Comparison of ENCODE assay signal across 20 cellular contexts in genomic region chr6:32858194-32858593, GRCh38. TPM values are rescaled to one million over a fixed set of nuclear protein-coding genes. Genes with fewer than 3 reads are reported as not detected.
DNase-seq lines count a peak whose midpoint lies in the region; ATAC-seq and TF ChIP-seq lines count a peak whose summit lies in the region.
"Had no signal": no experiment of that assay in that cellular context is flagged by ENCODE, and none has a peak within 500 bp of the region (broad histone marks: within the 10 kb centered on the region; RNA-seq: fewer than 3 reads in every experiment).

No MANE protein-coding gene starts in this region.

- H4K5ac ChIP-seq in IMR-90 (ENCODE audit: low read depth, low read length): no peak overlapping the region

- no peak overlapping the region for H3K4me3 Mint-ChIP-seq in activated CD4-positive, alpha-beta T cell treated with anti-CD3 and anti-CD28 coated beads for 36 hours
- peak overlapping the region; percentile 53 for H3K4me3 Mint-ChIP-seq in activated naive CD8-positive, alpha-beta T cell treated with anti-CD3 and anti-CD28 coated beads for 36 hours
- no peak overlapping the region for H3K4me3 Mint-ChIP-seq in natural killer cell

- no peak overlapping the region for H2BK20ac ChIP-seq in IMR-90 (ENCODE audit: low read depth, low read length)

- H4K8ac ChIP-seq in IMR-90 (ENCODE audit: low read depth in 2 of 2, low read length in 2 of 2): no peak overlapping the region

- H3K4ac ChIP-seq in IMR-90 (ENCODE audit: low read depth, low read length): no peak overlapping the region

- H3K36me3 Mint-ChIP-seq in activated CD4-positive, alpha-beta T cell treated with anti-CD3 and anti-CD28 coated beads for 36 hours (ENCODE audit: low read depth): peaks cover 74% of the 10 kb centered on the region
- H3K36me3 Mint-ChIP-seq in activated naive CD8-positive, alpha-beta T cell treated with anti-CD3 and anti-CD28 coated beads for 36 hours: peaks cover 65% of the 10 kb centered on the region
- H3K36me3 Mint-ChIP-seq in natural killer cell: peaks cover 15% of the 10 kb centered on the region

- H3K27me3 ChIP-seq in IMR-90 (ENCODE audit: control insufficient read depth, insufficient read depth, low read length) (no peaks in the 10 kb centered on the region), colonic mucosa (no peaks in the 10 kb centered on the region)
- H3K27me3 ChIP-seq: body of pancreas, right atrium auricular region had no signal

- no peaks in the 10 kb centered on the region for H3K27me3 Mint-ChIP-seq in activated CD4-positive, alpha-beta T cell treated with anti-CD3 and anti-CD28 coated beads for 36 hours
- H3K27me3 Mint-ChIP-seq in activated naive CD8-positive, alpha-beta T cell treated with anti-CD3 and anti-CD28 coated beads for 36 hours: no peaks in the 10 kb centered on the region
- no peaks in the 10 kb centered on the region for H3K27me3 Mint-ChIP-seq in natural killer cell (ENCODE audit: low read depth in 2 of 2)

- H2BK15ac ChIP-seq in IMR-90 (ENCODE audit: low read depth, low read length): no peak overlapping the region

- H3K4me3 ChIP-seq in IMR-90 (ENCODE audit: insufficient read depth, low read depth, low read length): no peak overlapping the region
- no peak overlapping the region for H3K4me3 ChIP-seq in colonic mucosa
- H3K4me3 ChIP-seq: body of pancreas, HAP-1, right atrium auricular region had no signal

- H3K79me1 ChIP-seq in IMR-90 (ENCODE audit: low read depth in 1 of 2, low read length in 2 of 2): peaks cover 0 to 6% of the 10 kb centered on the region in 2 experiments; a peak in 1 of 4 replicates

- H3K27ac ChIP-seq in IMR-90 (ENCODE audit: insufficient read depth, low read length): no peak overlapping the region
- H3K27ac ChIP-seq in colonic mucosa: no peak overlapping the region
- H3K27ac ChIP-seq: body of pancreas, right atrium auricular region, WERI-Rb-1 had no signal

- H3K18ac ChIP-seq in IMR-90 (ENCODE audit: low read depth, low read length): no peak overlapping the region

- no peak for TF ChIP-seq RAD21 in IMR-90 (IDR thresholded peaks at IDR 0.05; ENCODE audit: low read length)

- no peak overlapping the region for H2BK120ac ChIP-seq in IMR-90 (ENCODE audit: low read depth, low read length)

- H3K4me1 Mint-ChIP-seq in activated CD4-positive, alpha-beta T cell treated with anti-CD3 and anti-CD28 coated beads for 36 hours: peaks cover 55% of the 10 kb centered on the region
- H3K4me1 Mint-ChIP-seq in activated naive CD8-positive, alpha-beta T cell treated with anti-CD3 and anti-CD28 coated beads for 36 hours: peaks cover 52% of the 10 kb centered on the region
- peaks cover 40 to 43% of the 10 kb centered on the region in 2 donors for H3K4me1 Mint-ChIP-seq in natural killer cell

- no peak overlapping the region for H4K91ac ChIP-seq in IMR-90 (ENCODE audit: insufficient read depth, low read depth, low read length)

- WGBS in IMR-90 (ENCODE audit: extremely low coverage in 2 of 2, insufficient read length in 1 of 2), 2 experiments: 86% methylated on average over 3 of the region's 5 CpGs; no CpG with 5 or more reads in 1 of the 2 experiments

- H3K9me3 Mint-ChIP-seq in activated CD4-positive, alpha-beta T cell treated with anti-CD3 and anti-CD28 coated beads for 36 hours (ENCODE audit: low read depth): no peaks in the 10 kb centered on the region
- H3K9me3 Mint-ChIP-seq in activated naive CD8-positive, alpha-beta T cell treated with anti-CD3 and anti-CD28 coated beads for 36 hours: no peaks in the 10 kb centered on the region
- no peaks in the 10 kb centered on the region for H3K9me3 Mint-ChIP-seq in natural killer cell

- H2AK5ac ChIP-seq in IMR-90 (ENCODE audit: low read depth, low read length): no peak overlapping the region

- CTCF ChIA-PET in activated CD4-positive, alpha-beta T cell treated with anti-CD3 and anti-CD28 coated beads for 36 hours (lab: Charles Lee): interaction anchor here (0.7 to 8.0 kb wide), 7 partner anchors 9 to 254 kb away, joined by 3 to 240 read pairs (median 3); partner anchors contain the start of genes HLA-DMA, PSMB8 and TAP2
- CTCF ChIA-PET in IMR-90 (lab: Yijun Ruan, JAX): interaction anchor here (1.5 to 2.4 kb wide), 2 partner anchors 10 to 19 kb away, joined by 6 to 8 read pairs; partner anchors contain the start of gene TAP2

- intact Hi-C loops in activated CD4-positive, alpha-beta T cell treated with anti-CD3 and anti-CD28 coated beads for 36 hours (cut with DNase I, micrococcal nuclease): no loop called here
- intact Hi-C loops in IMR-90 (cut with micrococcal nuclease): no loop called here
- intact Hi-C loops in natural killer cell (cut with micrococcal nuclease): no loop called here
- intact Hi-C loops in colonic mucosa (cut with DNase I): no loop called here

- in situ Hi-C loops in IMR-90 (cut with MboI; ENCODE audit: low sequenced_read_pairs): no loop called here

- no peak for TF ChIP-seq POLR2A in IMR-90 (IDR thresholded peaks at IDR 0.05; ENCODE audit: low read depth, low read length)

- no peak overlapping the region for H2AK9ac ChIP-seq in IMR-90 (replicated peaks; ENCODE audit: low read depth, low read length, poor library complexity)

- H3K9ac ChIP-seq in IMR-90 (ENCODE audit: low read depth, low read length): no peak overlapping the region
- H3K9ac ChIP-seq in colonic mucosa (ENCODE audit: low read depth in 2 of 2, low read length in 2 of 2): no peak overlapping the region

- no peak for ATAC-seq in activated CD4-positive, alpha-beta T cell treated with anti-CD3 and anti-CD28 coated beads for 36 hours
- ATAC-seq in IMR-90 (ENCODE audit: low read depth) (no peak), natural killer cell (no peak), HG02798 (IDR thresholded peaks at IDR 0.05; ENCODE audit: poor library complexity, unreplicated experiment) (no peak)
- ATAC-seq: body of pancreas had no signal

- H3K4me2 ChIP-seq in IMR-90 (ENCODE audit: low read depth, low read length): no peak overlapping the region

- TF ChIP-seq CTCF in IMR-90 (conservative IDR thresholded peaks at IDR 0.05; ENCODE audit: low read depth, low read length): no peak
- no peak for TF ChIP-seq CTCF in natural killer cell (IDR thresholded peaks at IDR 0.05)
- no peak for TF ChIP-seq CTCF in colonic mucosa (IDR thresholded peaks at IDR 0.05)

- dilution Hi-C loops in IMR-90 (cut with HindIII; ENCODE audit: low sequenced_read_pairs, unreplicated experiment): no loop called here

- no peaks in the 10 kb centered on the region for H3K9me1 ChIP-seq in IMR-90 (ENCODE audit: insufficient read depth, low read length)

- BruUV-seq in IMR-90 (replicated peaks; lab: Mats Ljungman, UMichigan): no TSS peak

- no peak for DNase-seq in activated CD4-positive, alpha-beta T cell treated with anti-CD3 and anti-CD28 coated beads for 36 hours
- no peak for DNase-seq in activated CD4-positive, alpha-beta T cell treated with anti-CD3 and anti-CD28 coated beads, Interleukin-2, amount 50 U/mL, for 1 hour
- DNase-seq in IMR-90 (no peak), natural killer cell (no peak), colonic mucosa (no peak)
- no peak for DNase-seq in activated naive CD8-positive, alpha-beta T cell treated with anti-CD3 and anti-CD28 coated beads for 36 hours
- DNase-seq in NK-92 treated with Interleukin-12 subunit alpha and Interleukin-12 subunit beta, amount 100 ng/mL, for 24 hours (lab: John Stamatoyannopoulos, UW): no peak
- DNase-seq: body of pancreas; C1 segment of cervical spinal cord; DMS53; NCI-H1417 treated with DMSO at 0.1 percent for 48 hours; NCI-H526 treated with DMSO at 0.1 percent for 48 hours; SHP77 treated with DMSO at 0.1 percent for 48 hours; stimulated activated naive CD4-positive, alpha-beta T cell treated with Interleukin-2 at 50 U/mL for 16 hours; trophoblast cell; WERI-Rb-1 had no signal

- H3K23ac ChIP-seq in IMR-90 (ENCODE audit: low read depth, low read length): no peak overlapping the region

- POLR2A ChIA-PET in activated CD4-positive, alpha-beta T cell treated with anti-CD3 and anti-CD28 coated beads for 36 hours (lab: Charles Lee): interaction anchor here (1.1 to 1.8 kb wide), 3 partner anchors 19 to 116 kb away, joined by 3 to 11 read pairs (median 3); partner anchors contain the start of gene TAP2
- POLR2A ChIA-PET in IMR-90 (lab: Charles Lee; ENCODE audit: unreplicated experiment): interaction anchor here (1.5 kb wide), 1 partner anchor 10 kb away, joined by 3 read pairs; no protein-coding TSS in a partner anchor

- peak overlapping the region; percentile 83 for H3K27ac Mint-ChIP-seq in activated CD4-positive, alpha-beta T cell treated with anti-CD3 and anti-CD28 coated beads for 36 hours
- H3K27ac Mint-ChIP-seq in activated naive CD8-positive, alpha-beta T cell treated with anti-CD3 and anti-CD28 coated beads for 36 hours: peak overlapping the region; percentile 82
- peak overlapping the region; percentile 72 to 73 for H3K27ac Mint-ChIP-seq in natural killer cell

- no peak overlapping the region for H3K56ac ChIP-seq in IMR-90 (ENCODE audit: extremely low read depth, insufficient read depth, low read length)

- H3K9me3 ChIP-seq in IMR-90 (ENCODE audit: control insufficient read depth, insufficient read depth, low read length): no peaks in the 10 kb centered on the region
- H3K9me3 ChIP-seq in colonic mucosa: no peaks in the 10 kb centered on the region
- H3K9me3 ChIP-seq: body of pancreas, HAP-1, right atrium auricular region had no signal

- H4K20me1 ChIP-seq in IMR-90 (ENCODE audit: insufficient read depth, low read length): no peaks in the 10 kb centered on the region

- H3K36me3 ChIP-seq in IMR-90 (ENCODE audit: control insufficient read depth, insufficient read depth, low read length) (no peaks in the 10 kb centered on the region; the same call in 1 of the 2 replicates), colonic mucosa (peaks cover 6% of the 10 kb centered on the region)
- H3K36me3 ChIP-seq: HAP-1, WERI-Rb-1 had no signal

- peaks cover 2% of the 10 kb centered on the region; the same call in 1 of the 2 replicates for H3K4me1 ChIP-seq in IMR-90 (ENCODE audit: control insufficient read depth, insufficient read depth, low read length)
- no peaks in the 10 kb centered on the region for H3K4me1 ChIP-seq in colonic mucosa
- H3K4me1 ChIP-seq: HAP-1 had no signal

- no peak overlapping the region for H2AFZ ChIP-seq in IMR-90 (replicated peaks; ENCODE audit: low read length, poor library complexity)

- no peak overlapping the region for H2BK5ac ChIP-seq in IMR-90 (ENCODE audit: low read depth, low read length, poor library complexity, severe bottlenecking)

- no peak overlapping the region for H3K14ac ChIP-seq in IMR-90 (replicated peaks; ENCODE audit: low read depth, low read length)

RNA-seq across cellular contexts. Expression of gene PSMB9, which starts 4.2 kb away (rescaled TPM):
- 100 to 1,000 TPM; 210 to 282 TPM for total RNA-seq in activated CD4-positive, alpha-beta T cell treated with anti-CD3 and anti-CD28 coated beads for 36 hours
- total RNA-seq in IMR-90 (2012; rRNA removed) (8.3 and 9.0 TPM in 2 replicates), natural killer cell (100 to 1,000 TPM; 112 to 190 (median 182) TPM), colonic mucosa (10 to 100 TPM; 43.0 to 66.0 TPM)
- 12.6 and 12.8 TPM in 2 replicates for polyA plus RNA-seq in IMR-90 (2012; rRNA removed)
- 30.6 and 37.1 TPM in 2 replicates for polyA plus RNA-seq in IMR-90 (2012; cell fraction: cytosol; rRNA removed)
- polyA plus RNA-seq in IMR-90 (2012; cell fraction: nucleus; rRNA removed; ENCODE audit: low replicate concordance): 7.0 and 9.8 TPM in 2 replicates
- total RNA-seq in activated naive CD8-positive, alpha-beta T cell treated with anti-CD3 and anti-CD28 coated beads for 36 hours: 100 to 1,000 TPM; 315 to 316 TPM

RNA-seq across cellular contexts. Expression of gene TAP1, which starts 4.7 kb away (rescaled TPM):
- total RNA-seq in activated CD4-positive, alpha-beta T cell treated with anti-CD3 and anti-CD28 coated beads for 36 hours: 100 to 1,000 TPM; 191 to 255 TPM
- total RNA-seq in IMR-90 (2012; rRNA removed) (20.8 and 27.6 TPM in 2 replicates), natural killer cell (100 to 1,000 TPM; 134 to 193 (median 179) TPM), colonic mucosa (100 to 1,000 TPM in 1 of 2 donors, 10 to 100 TPM in 1; 86.9 to 128 TPM)
- polyA plus RNA-seq in IMR-90 (2012; rRNA removed): 19.5 and 20.1 TPM in 2 replicates
- 19.7 and 20.0 TPM in 2 replicates for polyA plus RNA-seq in IMR-90 (2012; cell fraction: cytosol; rRNA removed)
- polyA plus RNA-seq in IMR-90 (2012; cell fraction: nucleus; rRNA removed; ENCODE audit: low replicate concordance): 21.4 and 21.6 TPM in 2 replicates
- 100 to 1,000 TPM; 337 to 356 TPM for total RNA-seq in activated naive CD8-positive, alpha-beta T cell treated with anti-CD3 and anti-CD28 coated beads for 36 hours

RNA-seq across cellular contexts. Expression of gene PSMB8, which starts 14.3 kb away (rescaled TPM):
- 100 to 1,000 TPM; 238 to 338 TPM for total RNA-seq in activated CD4-positive, alpha-beta T cell treated with anti-CD3 and anti-CD28 coated beads for 36 hours
- total RNA-seq in IMR-90 (2012; rRNA removed): 26.1 and 33.3 TPM in 2 replicates
- 31.6 and 31.8 TPM in 2 replicates for polyA plus RNA-seq in IMR-90 (2012; rRNA removed)
- 33.5 and 40.4 TPM in 2 replicates for polyA plus RNA-seq in IMR-90 (2012; cell fraction: cytosol; rRNA removed)
- 20.8 and 36.5 TPM in 2 replicates for polyA plus RNA-seq in IMR-90 (2012; cell fraction: nucleus; rRNA removed; ENCODE audit: low replicate concordance)
- 100 to 1,000 TPM; 385 to 393 TPM for total RNA-seq in activated naive CD8-positive, alpha-beta T cell treated with anti-CD3 and anti-CD28 coated beads for 36 hours
- 100 to 1,000 TPM; 160 to 170 (median 161) TPM for total RNA-seq in natural killer cell
- total RNA-seq in colonic mucosa: 100 to 1,000 TPM; 152 to 154 TPM

RNA-seq across cellular contexts. Expression of gene TAP2, which starts 19.7 kb away (rescaled TPM):
- 100 to 1,000 TPM in 1 of 2 experiments, 10 to 100 TPM in 1; 96.4 to 150 TPM for total RNA-seq in activated CD4-positive, alpha-beta T cell treated with anti-CD3 and anti-CD28 coated beads for 36 hours
- 6.6 and 8.1 TPM in 2 replicates for total RNA-seq in IMR-90 (2012; rRNA removed)
- polyA plus RNA-seq in IMR-90 (2012; rRNA removed): 11.4 and 13.4 TPM in 2 replicates
- 4.5 and 4.7 TPM in 2 replicates for polyA plus RNA-seq in IMR-90 (2012; cell fraction: cytosol; rRNA removed)
- 12.5 and 26.9 TPM in 2 replicates for polyA plus RNA-seq in IMR-90 (2012; cell fraction: nucleus; rRNA removed; ENCODE audit: low replicate concordance)
- 100 to 1,000 TPM; 216 to 226 TPM for total RNA-seq in activated naive CD8-positive, alpha-beta T cell treated with anti-CD3 and anti-CD28 coated beads for 36 hours
- total RNA-seq in natural killer cell: 100 to 1,000 TPM; 162 to 221 (median 209) TPM
- total RNA-seq in colonic mucosa: 10 to 100 TPM; 45.2 to 95.1 TPM

RNA-seq across cellular contexts. Expression of gene HLA-DOB, which starts 41.4 kb away (rescaled TPM):
- total RNA-seq in activated CD4-positive, alpha-beta T cell treated with anti-CD3 and anti-CD28 coated beads for 36 hours: 1 to 10 TPM; 1.5 to 1.6 TPM
- 0.28 and 0.36 TPM in 2 replicates for total RNA-seq in IMR-90 (2012; rRNA removed)
- 1.6 and 2.3 TPM in 2 replicates for polyA plus RNA-seq in IMR-90 (2012; rRNA removed)
- 0.20 and 0.48 TPM in 2 replicates for polyA plus RNA-seq in IMR-90 (2012; cell fraction: cytosol; rRNA removed)
- polyA plus RNA-seq in IMR-90 (2012; cell fraction: nucleus; rRNA removed; ENCODE audit: low replicate concordance): 8.4 and 25.1 TPM in 2 replicates
- total RNA-seq in activated naive CD8-positive, alpha-beta T cell treated with anti-CD3 and anti-CD28 coated beads for 36 hours: 1 to 10 TPM; 1.9 to 2.1 TPM
- total RNA-seq in natural killer cell: 10 to 100 TPM in 2 of 3 donors, 1 to 10 TPM in 1; 4.2 to 13.7 (median 10.4) TPM
- under 1 TPM; 0.58 to 0.69 TPM for total RNA-seq in colonic mucosa
- total RNA-seq: A172, body of pancreas, right atrium auricular region had no signal
